ENCODE assay signal across 8 cellular contexts in genomic region chr5:132466453-132467291, GRCh38.
A peak's percentile ranks its signal among the peaks of the same experiment; 100 is the strongest.
DNase-seq lines count a peak whose midpoint lies in the region; ATAC-seq lines count a peak whose summit lies in the region.

No MANE protein-coding gene starts in this region.

- H3K4me1 Mint-ChIP-seq in activated T-cell treated with anti-CD3 and anti-CD28 coated beads, Interleukin-2, amount 50 U/mL, for 24 hours (ENCODE audit: low read depth), result peaks cover 90% of the 10 kb centered on the region

- peaks cover 16% of the 10 kb centered on the region for H3K36me3 Mint-ChIP-seq in activated T-cell treated with anti-CD3 and anti-CD28 coated beads, Interleukin-2, amount 50 U/mL, for 24 hours (ENCODE audit: low read depth)

- DNase-seq in KG1 (lab: John Stamatoyannopoulos, UW) (peak; percentile 65), glomerular visceral epithelial cell (ENCODE audit: extremely low spot score) (peak; percentile 88), NCI-H1092 treated with DMSO at 0.1 percent for 48 hours (lab: John Stamatoyannopoulos, UW) (no peak), NCI-H1105 (lab: John Stamatoyannopoulos, UW) (no peak)
- peak; percentile 69 for DNase-seq in activated T-cell treated with anti-CD3 and anti-CD28 coated beads, Interleukin-2, amount 50 U/mL, for 24 hours
- peak; percentile 49 for DNase-seq in stimulated activated naive CD4-positive, alpha-beta T cell treated with Interleukin-2 at 50 U/mL for 16 hours (lab: John Stamatoyannopoulos, UW)

- H3K4me3 Mint-ChIP-seq in activated T-cell treated with anti-CD3 and anti-CD28 coated beads, Interleukin-2, amount 50 U/mL, for 24 hours, result peak overlapping the region; percentile 68

- H3K27ac Mint-ChIP-seq in activated T-cell treated with anti-CD3 and anti-CD28 coated beads, Interleukin-2, amount 50 U/mL, for 24 hours, result peak overlapping the region; percentile 92

- no peaks in the 10 kb centered on the region for H3K9me3 Mint-ChIP-seq in activated T-cell treated with anti-CD3 and anti-CD28 coated beads, Interleukin-2, amount 50 U/mL, for 24 hours

- ATAC-seq in GM21526 (IDR thresholded peaks at IDR 0.05; ENCODE audit: low FRiP score, unreplicated experiment), result peak; percentile 57

- no peaks in the 10 kb centered on the region for H3K27me3 Mint-ChIP-seq in activated T-cell treated with anti-CD3 and anti-CD28 coated beads, Interleukin-2, amount 50 U/mL, for 24 hours

- H3K4me3 ChIP-seq in GM08714 (ENCODE audit: low read length), result peak overlapping the region; percentile 29; the same call in 1 of the 2 replicates

Comparison
In these comparisons a context has a peak if more than half of its experiments do, and no peak if none do; other contexts are left out.
1. DNase-seq: peak in KG1 (single experiment), activated T-cell treated with anti-CD3 and anti-CD28 coated beads, Interleukin-2, amount 50 U/mL, for 24 hours (single experiment), glomerular visceral epithelial cell (single experiment) and stimulated activated naive CD4-positive, alpha-beta T cell treated with Interleukin-2 at 50 U/mL for 16 hours (single experiment); none in NCI-H1092 treated with DMSO at 0.1 percent for 48 hours (single experiment) and NCI-H1105 (single experiment).